ENCODE assay signal across 15 cellular contexts in genomic region chr9:122314193-122314592, GRCh38.
"Had no signal": no experiment of that assay in that cellular context is flagged by ENCODE, and none has a peak within 500 bp of the region (broad histone marks: within the 10 kb centered on the region; RNA-seq: fewer than 3 reads in every experiment).

No MANE protein-coding gene starts in this region.

- H3K9me3 ChIP-seq: body of pancreas, psoas muscle, spleen, tibial artery, vagina had no signal

- H3K4me1 Mint-ChIP-seq: nephron progenitor cell had no signal

- H3K9me3 Mint-ChIP-seq: activated naive CD4-positive, alpha-beta T cell treated with anti-CD3 and anti-CD28 coated beads, Interleukin-2, amount 50 U/mL, for 72 hours; activated T-cell treated with anti-CD3 and anti-CD28 coated beads, Interleukin-2, amount 50 U/mL, for 24 hours; nephron progenitor cell; stimulated activated memory B cell treated with anti-CD40 and anti-IgM and Interleukin-4, amounts not matched to agents 10 μg/mL and 1 μg/mL and 100 μg/mL, for 72 hours had no signal

- H3K4me3 Mint-ChIP-seq: activated T-cell treated with anti-CD3 and anti-CD28 coated beads, Interleukin-2, amount 50 U/mL, for 24 hours; nephron progenitor cell; stimulated activated memory B cell treated with anti-CD40 and anti-IgM and Interleukin-4, amounts not matched to agents 10 μg/mL and 1 μg/mL and 100 μg/mL, for 72 hours had no signal

- H3K4me3 ChIP-seq: body of pancreas, psoas muscle, spleen, tibial artery, vagina had no signal

- H3K27me3 ChIP-seq: body of pancreas, spleen, tibial artery, vagina had no signal

- H3K27me3 Mint-ChIP-seq: activated T-cell treated with anti-CD3 and anti-CD28 coated beads, Interleukin-2, amount 50 U/mL, for 24 hours; stimulated activated memory B cell treated with anti-CD40 and anti-IgM and Interleukin-4, amounts not matched to agents 10 μg/mL and 1 μg/mL and 100 μg/mL, for 72 hours had no signal

- H3K27ac Mint-ChIP-seq: activated naive CD4-positive, alpha-beta T cell treated with anti-CD3 and anti-CD28 coated beads, Interleukin-2, amount 50 U/mL, for 72 hours; activated T-cell treated with anti-CD3 and anti-CD28 coated beads, Interleukin-2, amount 50 U/mL, for 24 hours; nephron progenitor cell; stimulated activated memory B cell treated with anti-CD40 and anti-IgM and Interleukin-4, amounts not matched to agents 10 μg/mL and 1 μg/mL and 100 μg/mL, for 72 hours had no signal

- H3K4me1 ChIP-seq: body of pancreas, tibial artery, vagina had no signal

- H3K27ac ChIP-seq: body of pancreas, psoas muscle, tibial artery, vagina had no signal

- DNase-seq: activated CD4-positive, alpha-beta T cell treated with anti-CD3 and anti-CD28 coated beads, Interleukin-2, amount 50 U/mL, for 4 hours; activated effector memory CD4-positive, alpha-beta T cell treated with anti-CD3 and anti-CD28 coated beads, Interleukin-2, amount 50 U/mL, for 16 hours; activated T-cell treated with anti-CD3 and anti-CD28 coated beads, Interleukin-2, amount 50 U/mL, for 24 hours; amniotic stem cell; body of pancreas; cerebellar nuclear complex; dermis blood vessel endothelial cell; nephron progenitor cell; psoas muscle; spleen; stimulated activated CD4-positive, alpha-beta T cell treated with anti-CD3 and anti-CD28 coated beads, Interleukin-1b, Interleukin-23, amount 100 ng/mL, for 48 hours; tibial artery had no signal
